In the genomic region with DNA sequence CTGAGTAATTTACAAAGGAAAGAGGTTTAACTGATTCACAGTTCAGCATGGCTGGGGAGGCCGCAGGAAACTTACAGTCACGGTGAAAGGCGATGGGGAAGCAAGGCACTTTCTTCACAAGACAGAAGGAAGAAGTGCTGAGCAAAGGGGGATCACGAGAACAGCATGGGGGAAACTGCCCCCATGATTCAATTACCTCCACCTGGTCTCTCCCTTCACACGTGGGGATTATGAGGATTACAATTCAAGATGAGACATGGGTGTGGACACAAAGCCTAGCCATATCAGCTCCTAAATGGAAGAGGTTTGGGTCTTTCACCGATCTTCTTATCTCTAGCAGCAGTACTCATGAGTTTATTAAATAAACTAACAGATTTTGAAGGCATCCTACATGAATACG, we compare ENCODE assay signal across 29 cellular contexts.
"Had no signal": no experiment of that assay in that cellular context is flagged by ENCODE, and none has a peak within 500 bp of the region (broad histone marks: within the 10 kb centered on the region; RNA-seq: fewer than 3 reads in every experiment).

No MANE protein-coding gene starts in this region.

- H3K27ac Mint-ChIP-seq: activated B cell treated with CpG ODN at 0.5 μM for 24 hours; activated naive CD8-positive, alpha-beta T cell treated with anti-CD3 and anti-CD28 coated beads, Interleukin-2, amount 10 ng/mL, durations not matched to agents 7 days and 5 days; brain; natural killer cell treated with Interleukin-12 subunit alpha and Interleukin-12 subunit beta and Interleukin-15 and Interleukin-18, amount 100 ng/mL, for 72 hours; stimulated activated naive B cell treated with anti-CD40 and anti-IgM and Interleukin-4, amounts not matched to agents 10 μg/mL and 1 μg/mL and 100 μg/mL, for 72 hours had no signal

- H3K9me3 ChIP-seq: ascending aorta, colonic mucosa, gastrocnemius medialis, left ventricle myocardium inferior, mucosa of descending colon, right atrium auricular region, stomach, tibial artery, upper lobe of right lung had no signal

- H3K36me3 Mint-ChIP-seq: brain; natural killer cell treated with Interleukin-12 subunit alpha and Interleukin-12 subunit beta and Interleukin-15 and Interleukin-18, amount 100 ng/mL, for 72 hours had no signal

- H3K4me1 ChIP-seq: ascending aorta, colonic mucosa, gastrocnemius medialis, right atrium auricular region, stomach, tibial artery, upper lobe of right lung had no signal

- H3K4me3 ChIP-seq: ascending aorta, cardiac muscle cell, colonic mucosa, gastrocnemius medialis, left ventricle myocardium inferior, lung, mucosa of descending colon, right atrium auricular region, smooth muscle cell, stomach, tibial artery, upper lobe of right lung had no signal

- H3K4me3 Mint-ChIP-seq: activated B cell treated with CpG ODN at 0.5 μM for 24 hours; activated naive CD4-positive, alpha-beta T cell treated with anti-CD3 and anti-CD28 coated beads, Interleukin-2, amount 10 ng/mL, durations not matched to agents 7 days and 5 days; activated naive CD8-positive, alpha-beta T cell treated with anti-CD3 and anti-CD28 coated beads, Interleukin-2, amount 10 ng/mL, durations not matched to agents 7 days and 5 days; brain; natural killer cell treated with Interleukin-12 subunit alpha and Interleukin-12 subunit beta and Interleukin-15 and Interleukin-18, amount 100 ng/mL, for 72 hours; stimulated activated naive B cell treated with anti-CD40 and anti-IgM and Interleukin-4, amounts not matched to agents 10 μg/mL and 1 μg/mL and 100 μg/mL, for 72 hours had no signal

- DNase-seq: activated B cell treated with CpG ODN at 0.5 μM for 24 hours; activated CD4-positive, alpha-beta T cell treated with anti-CD3 and anti-CD28 coated beads, Interleukin-2, amount 50 U/mL, for 4 hours; activated CD8-positive, alpha-beta memory T cell treated with anti-CD3 and anti-CD28 coated beads for 24 hours; activated gamma-delta T cell; activated naive CD4-positive, alpha-beta T cell treated with anti-CD3 and anti-CD28 coated beads, Interleukin-2, amount 10 ng/mL, durations not matched to agents 7 days and 5 days; activated naive CD8-positive, alpha-beta T cell treated with anti-CD3 and anti-CD28 coated beads, Interleukin-2, amount 10 ng/mL, durations not matched to agents 7 days and 5 days; cerebellar nuclear complex; colonic mucosa; effector memory CD4-positive, alpha-beta T cell; erythroblast; gastrocnemius medialis; glutamatergic neuron; left ventricle myocardium inferior; mucosa of descending colon; stimulated activated CD4-positive, alpha-beta T cell treated with anti-CD3 and anti-CD28 coated beads, Interleukin-1b, Interleukin-23, amount 100 ng/mL, for 48 hours; stimulated activated CD4-positive, alpha-beta T cell treated with anti-CD3 and anti-CD28 coated beads, Interleukin-4, amount 100 ng/mL, for 4 hours; stimulated activated CD8-positive, alpha-beta memory T cell treated with anti-CD3 and anti-CD28 coated beads, Interleukin-4, amount 100 ng/mL, for 48 hours; stimulated activated naive B cell treated with anti-CD40 and anti-IgM and Interleukin-4, amounts not matched to agents 10 μg/mL and 1 μg/mL and 100 μg/mL, for 72 hours; stomach; T1000; tibial artery; upper lobe of right lung had no signal

- H3K36me3 ChIP-seq: ascending aorta, cardiac muscle cell, colonic mucosa, gastrocnemius medialis, left ventricle myocardium inferior, right atrium auricular region, stomach, tibial artery, upper lobe of right lung had no signal

- H3K4me2 ChIP-seq: smooth muscle cell had no signal

- H3K9me3 Mint-ChIP-seq: activated B cell treated with CpG ODN at 0.5 μM for 24 hours had no signal

- H3K27ac ChIP-seq: ascending aorta, cardiac muscle cell, colonic mucosa, gastrocnemius medialis, left ventricle myocardium inferior, right atrium auricular region, stomach, tibial artery, upper lobe of right lung had no signal

- H3K4me1 Mint-ChIP-seq: activated B cell treated with CpG ODN at 0.5 μM for 24 hours had no signal

- ATAC-seq: gastrocnemius medialis; mucosa of descending colon; natural killer cell treated with Interleukin-12 subunit alpha and Interleukin-12 subunit beta and Interleukin-15 and Interleukin-18, amount 100 ng/mL, for 72 hours; stimulated activated naive B cell treated with anti-CD40 and anti-IgM and Interleukin-4, amounts not matched to agents 10 μg/mL and 1 μg/mL and 100 μg/mL, for 72 hours; upper lobe of right lung had no signal

- H3K27me3 ChIP-seq: ascending aorta, cardiac muscle cell, colonic mucosa, gastrocnemius medialis, right atrium auricular region, stomach, tibial artery, upper lobe of right lung had no signal

- H3K27me3 Mint-ChIP-seq: activated B cell treated with CpG ODN at 0.5 μM for 24 hours; activated naive CD4-positive, alpha-beta T cell treated with anti-CD3 and anti-CD28 coated beads, Interleukin-2, amount 10 ng/mL, durations not matched to agents 7 days and 5 days; activated naive CD8-positive, alpha-beta T cell treated with anti-CD3 and anti-CD28 coated beads, Interleukin-2, amount 10 ng/mL, durations not matched to agents 7 days and 5 days; brain; natural killer cell treated with Interleukin-12 subunit alpha and Interleukin-12 subunit beta and Interleukin-15 and Interleukin-18, amount 100 ng/mL, for 72 hours; stimulated activated naive B cell treated with anti-CD40 and anti-IgM and Interleukin-4, amounts not matched to agents 10 μg/mL and 1 μg/mL and 100 μg/mL, for 72 hours had no signal
